8 cellular contexts compared by ENCODE assay signal in genomic region chrX:129654652-129655546, GRCh38. TPM values are rescaled to one million over a fixed set of nuclear protein-coding genes. Genes with fewer than 3 reads are reported as not detected.
DNase-seq lines count a peak whose midpoint lies in the region; ATAC-seq and TF ChIP-seq lines count a peak whose summit lies in the region.

APLN (minus strand) TSS chrX:129654956; CDS start chrX:129654630, 326 bp downstream.

- in situ Hi-C loops in Panc1 (cut with HindIII; ENCODE audit: low pct_unique_long_range_greater_than_20kb, low sequenced_read_pairs) = no loop called here

- CTCF ChIA-PET in Panc1 (lab: Charles Lee) = interaction anchor here (0.6 to 2.4 kb wide), 6 partner anchors 18 to 1717 kb away, joined by 3 to 12 read pairs (median 6); no protein-coding TSS in a partner anchor

- ATAC-seq in HG02759 (IDR thresholded peaks at IDR 0.05; ENCODE audit: unreplicated experiment) (peak; percentile 48), Panc1 (peak; percentile 79), left lobe of liver (peak; percentile 59), GM21717 (IDR thresholded peaks at IDR 0.05; ENCODE audit: unreplicated experiment) (no peak)

- H3K27ac ChIP-seq in Panc1 (ENCODE audit: low read length) = no peak within 1 kb of the TSS

- intact Hi-C loops in Panc1 (cut with micrococcal nuclease; ENCODE audit: unreplicated experiment) = loop anchor here (1.0 kb wide), 1 partner anchor 71 kb away; no protein-coding TSS in a partner anchor

- peaks cover 7% of the 10 kb centered on the region for H3K4me1 Mint-ChIP-seq in chondrocyte (ENCODE audit: low read depth)
- H3K4me1 Mint-ChIP-seq in stimulated activated naive CD8-positive, alpha-beta T cell treated with anti-CD3 and anti-CD28 coated beads, Interleukin-15, Interleukin-2, amounts not matched to agents 100 ng/mL and 50 ng/mL, for 24 hours (ENCODE audit: low read depth) = peaks cover 4% of the 10 kb centered on the region

- no peaks in the 10 kb centered on the region for H3K36me3 Mint-ChIP-seq in chondrocyte (ENCODE audit: low read depth)
- H3K36me3 Mint-ChIP-seq in stimulated activated naive CD8-positive, alpha-beta T cell treated with anti-CD3 and anti-CD28 coated beads, Interleukin-15, Interleukin-2, amounts not matched to agents 100 ng/mL and 50 ng/mL, for 24 hours (ENCODE audit: low read depth) = no peaks in the 10 kb centered on the region

- POLR2A ChIA-PET in Panc1 (lab: Charles Lee) = interaction anchor here (0.6 kb wide), 1 partner anchor 37 kb away, joined by 3 read pairs; no protein-coding TSS in a partner anchor

- no peaks in the 10 kb centered on the region for H3K9me3 ChIP-seq in Panc1 (ENCODE audit: control insufficient read depth, insufficient read depth, low read depth, low read length)

- no peaks in the 10 kb centered on the region for H3K36me3 ChIP-seq in Panc1 (ENCODE audit: control insufficient read depth, insufficient read depth, low read length)

- H3K9me3 Mint-ChIP-seq in chondrocyte (ENCODE audit: low read depth) = peaks cover 2% of the 10 kb centered on the region
- no peaks in the 10 kb centered on the region for H3K9me3 Mint-ChIP-seq in stimulated activated naive CD8-positive, alpha-beta T cell treated with anti-CD3 and anti-CD28 coated beads, Interleukin-15, Interleukin-2, amounts not matched to agents 100 ng/mL and 50 ng/mL, for 24 hours

- no TSS peak for BruUV-seq in Panc1 (replicated peaks; lab: Mats Ljungman, UMichigan)

- peak within 1 kb of the TSS; percentile 63 for H3K4me3 Mint-ChIP-seq in chondrocyte (ENCODE audit: unreplicated experiment)
- H3K4me3 Mint-ChIP-seq in stimulated activated naive CD8-positive, alpha-beta T cell treated with anti-CD3 and anti-CD28 coated beads, Interleukin-15, Interleukin-2, amounts not matched to agents 100 ng/mL and 50 ng/mL, for 24 hours = peak within 1 kb of the TSS; percentile 71

- H3K27ac Mint-ChIP-seq in chondrocyte (ENCODE audit: unreplicated experiment) = no peak within 1 kb of the TSS
- no peak within 1 kb of the TSS for H3K27ac Mint-ChIP-seq in stimulated activated naive CD8-positive, alpha-beta T cell treated with anti-CD3 and anti-CD28 coated beads, Interleukin-15, Interleukin-2, amounts not matched to agents 100 ng/mL and 50 ng/mL, for 24 hours

- no peaks in the 10 kb centered on the region for H3K27me3 ChIP-seq in Panc1 (ENCODE audit: control insufficient read depth, insufficient read depth, low read length)

- peaks cover 13% of the 10 kb centered on the region for H3K27me3 Mint-ChIP-seq in chondrocyte (ENCODE audit: low read depth)
- peaks cover 14% of the 10 kb centered on the region for H3K27me3 Mint-ChIP-seq in stimulated activated naive CD8-positive, alpha-beta T cell treated with anti-CD3 and anti-CD28 coated beads, Interleukin-15, Interleukin-2, amounts not matched to agents 100 ng/mL and 50 ng/mL, for 24 hours

- no peak for TF ChIP-seq CTCF in Panc1 (IDR thresholded peaks at IDR 0.05)
- no peak for TF ChIP-seq CTCF in chondrocyte (IDR thresholded peaks at IDR 0.05)

- peaks cover 8% of the 10 kb centered on the region for H3K4me1 ChIP-seq in Panc1 (ENCODE audit: control insufficient read depth, insufficient read depth, low read length)

- DNase-seq in NCI-H510A (lab: John Stamatoyannopoulos, UW) = peak; percentile 7
- no peak for DNase-seq in NCI-H510A treated with DMSO at 0.1 percent for 48 hours (lab: John Stamatoyannopoulos, UW)
- no peak for DNase-seq in Panc1 (ENCODE audit: low read depth, low spot score)
- no peak for DNase-seq in chondrocyte (ENCODE audit: low spot score)
- peak; percentile 47 for DNase-seq in left lobe of liver (ENCODE audit: low spot score)

- H3K4me3 ChIP-seq in Panc1 (ENCODE audit: low read depth in 2 of 2, low read length in 2 of 2) = peak within 1 kb of the TSS; percentile 46 to 58

RNA-seq across cellular contexts. Expression of gene APLN, which starts in this region (rescaled TPM):
- total RNA-seq in Panc1 (2021; ENCODE audit: unreplicated experiment) = 1.1 TPM
- polyA plus RNA-seq in Panc1 (2012; ENCODE audit: insufficient read length) = 0.70 TPM
- total RNA-seq in chondrocyte = 0.19 to 1.3 TPM (median 1.1 TPM) in 3 replicates
- 1.2 TPM for total RNA-seq in left lobe of liver

Comparison
In these comparisons a context has a peak if more than half of its experiments do, and no peak if none do; other contexts are left out.
1. DNase-seq: peak in NCI-H510A (single experiment) and left lobe of liver (single experiment); none in NCI-H510A treated with DMSO at 0.1 percent for 48 hours (single experiment), Panc1 (single experiment) and chondrocyte (single experiment).